28 cellular contexts compared by ENCODE assay signal in genomic region chr1:172382406-172382805, GRCh38. TPM values are rescaled to one million over a fixed set of nuclear protein-coding genes. Genes with fewer than 3 reads are reported as not detected.
DNase-seq lines count a peak whose midpoint lies in the region; ATAC-seq and TF ChIP-seq lines count a peak whose summit lies in the region.
"Had no signal": no experiment of that assay in that cellular context is flagged by ENCODE, and none has a peak within 500 bp of the region (broad histone marks: within the 10 kb centered on the region; RNA-seq: fewer than 3 reads in every experiment).

No MANE protein-coding gene starts in this region.

- H3K9ac ChIP-seq in DND-41 (ENCODE audit: low read depth, low read length) (no peak overlapping the region), SK-N-MC (ENCODE audit: insufficient read length) (no peak overlapping the region)
- H3K9ac ChIP-seq: KMS-11 had no signal

- no peaks in the 10 kb centered on the region for H3K36me3 ChIP-seq in DND-41 (ENCODE audit: insufficient read depth, low read length)
- no peaks in the 10 kb centered on the region for H3K36me3 ChIP-seq in SK-N-MC (ENCODE audit: insufficient read depth, low read length)
- H3K36me3 ChIP-seq in esophagus muscularis mucosa: no peaks in the 10 kb centered on the region
- H3K36me3 ChIP-seq: brain microvascular endothelial cell, right lobe of liver, tibial nerve had no signal

- no peak overlapping the region for H3K4me3 ChIP-seq in DND-41 (ENCODE audit: low read depth in 1 of 2, low read length in 2 of 2)
- H3K4me3 ChIP-seq in SK-N-MC: no peak overlapping the region
- H3K4me3 ChIP-seq in esophagus muscularis mucosa: no peak overlapping the region
- H3K4me3 ChIP-seq: right lobe of liver, tibial nerve had no signal

- no peak for ATAC-seq in DND-41 (ENCODE audit: insufficient read depth, low read depth)
- ATAC-seq in sciatic nerve: peak; percentile 45
- ATAC-seq in HG03280 (IDR thresholded peaks at IDR 0.05; ENCODE audit: unreplicated experiment): no peak
- ATAC-seq in activated CD8-positive, alpha-beta memory T cell treated with anti-CD3 and anti-CD28 coated beads, Interleukin-2, amount 10 ng/mL, durations not matched to agents 7 days and 5 days: no peak
- ATAC-seq: activated CD8-positive, alpha-beta T cell treated with anti-CD3 and anti-CD28 coated beads for 36 hours; SK-N-SH treated with all-trans-retinoic acid at 6 μM for 48 hours; stimulated activated effector memory CD8-positive, alpha-beta T cell treated with anti-CD3 and anti-CD28 coated beads, Interleukin-12 subunit alpha, Interleukin-12 subunit beta, amount 100 ng/mL, for 72 hours had no signal

- peaks cover 20% of the 10 kb centered on the region for H3K4me1 ChIP-seq in DND-41 (ENCODE audit: insufficient read depth, low read length)
- peaks cover 0 to 26% (median 22%) of the 10 kb centered on the region in 4 donors for H3K4me1 ChIP-seq in esophagus muscularis mucosa
- H3K4me1 ChIP-seq: right lobe of liver had no signal

- H3K27me3 Mint-ChIP-seq in Calu3 (ENCODE audit: unreplicated experiment): no peaks in the 10 kb centered on the region
- peaks cover 2% of the 10 kb centered on the region for H3K27me3 Mint-ChIP-seq in activated CD8-positive, alpha-beta memory T cell treated with anti-CD3 and anti-CD28 coated beads, Interleukin-2, amount 10 ng/mL, durations not matched to agents 7 days and 5 days
- H3K27me3 Mint-ChIP-seq: activated CD8-positive, alpha-beta T cell treated with anti-CD3 and anti-CD28 coated beads for 36 hours; dendritic cell treated with granulocyte-macrophage colony-stimulating factor and Interleukin-4, amounts not matched to agents 40 ng/mL and 50 ng/mL, for 4 days had no signal

- DNase-seq in DND-41 (no peak), SK-N-MC (ENCODE audit: low read depth, low spot score) (no peak), esophagus muscularis mucosa (ENCODE audit: extremely low spot score) (no peak), sciatic nerve (ENCODE audit: low spot score) (no peak), Calu3 (no peak), NCI-H2029 (lab: John Stamatoyannopoulos, UW) (no peak)
- DNase-seq in activated CD8-positive, alpha-beta memory T cell treated with anti-CD3 and anti-CD28 coated beads, Interleukin-2, amount 10 ng/mL, durations not matched to agents 7 days and 5 days: no peak
- DNase-seq: activated CD4-positive, CD25-positive, alpha-beta regulatory T cell; activated CD8-positive, alpha-beta T cell treated with anti-CD3 and anti-CD28 coated beads for 36 hours; activated naive CD4-positive, alpha-beta T cell treated with anti-CD3 and anti-CD28 coated beads for 36 hours; activated T-cell treated with anti-CD3 and anti-CD28 coated beads, Interleukin-2, amount 50 U/mL, for 1 hour; brain microvascular endothelial cell; EL; heart right ventricle; NCI-H1092; NCI-H2029 treated with DMSO at 0.1 percent for 48 hours; right lobe of liver; T1000 had no signal

- H3K9me3 ChIP-seq in DND-41 (ENCODE audit: insufficient read depth, low read length, severe bottlenecking) (no peaks in the 10 kb centered on the region), SK-N-MC (ENCODE audit: low read depth, low read length) (no peaks in the 10 kb centered on the region), esophagus muscularis mucosa (no peaks in the 10 kb centered on the region)
- H3K9me3 ChIP-seq: heart right ventricle, right lobe of liver, tibial nerve had no signal

- no peaks in the 10 kb centered on the region for H3K36me3 Mint-ChIP-seq in Calu3 (ENCODE audit: insufficient read depth, unreplicated experiment)
- H3K36me3 Mint-ChIP-seq in activated CD8-positive, alpha-beta memory T cell treated with anti-CD3 and anti-CD28 coated beads, Interleukin-2, amount 10 ng/mL, durations not matched to agents 7 days and 5 days: peaks cover 2% of the 10 kb centered on the region
- H3K36me3 Mint-ChIP-seq: stimulated activated effector memory CD8-positive, alpha-beta T cell treated with anti-CD3 and anti-CD28 coated beads, Interleukin-12 subunit alpha, Interleukin-12 subunit beta, amount 100 ng/mL, for 72 hours had no signal

- no peak for TF ChIP-seq EP300 in esophagus muscularis mucosa (IDR thresholded peaks at IDR 0.05)

- peak overlapping the region; percentile 46 for H2AFZ ChIP-seq in DND-41 (ENCODE audit: low read depth, low read length)

- no peak overlapping the region for H3K4me2 ChIP-seq in DND-41 (ENCODE audit: insufficient read depth, low read length)
- H3K4me2 ChIP-seq: KMS-11 had no signal

- no peak overlapping the region for H3K4me3 Mint-ChIP-seq in Calu3 (ENCODE audit: low read depth, unreplicated experiment)
- H3K4me3 Mint-ChIP-seq in activated CD8-positive, alpha-beta memory T cell treated with anti-CD3 and anti-CD28 coated beads, Interleukin-2, amount 10 ng/mL, durations not matched to agents 7 days and 5 days: no peak overlapping the region
- H3K4me3 Mint-ChIP-seq: activated CD8-positive, alpha-beta T cell treated with anti-CD3 and anti-CD28 coated beads for 36 hours; activated naive CD4-positive, alpha-beta T cell treated with anti-CD3 and anti-CD28 coated beads for 36 hours; dendritic cell treated with granulocyte-macrophage colony-stimulating factor and Interleukin-4, amounts not matched to agents 40 ng/mL and 50 ng/mL, for 4 days; stimulated activated effector memory CD8-positive, alpha-beta T cell treated with anti-CD3 and anti-CD28 coated beads, Interleukin-12 subunit alpha, Interleukin-12 subunit beta, amount 100 ng/mL, for 72 hours had no signal

- TF ChIP-seq CTCF in DND-41 (IDR thresholded peaks at IDR 0.05; ENCODE audit: borderline replicate concordance, extremely low read depth, low read length, poor library complexity, severe bottlenecking) (no peak), esophagus muscularis mucosa (IDR thresholded peaks at IDR 0.05) (no peak), Calu3 (IDR thresholded peaks at IDR 0.05; ENCODE audit: unreplicated experiment) (no peak)

- no TSS peak for BruUV-seq in Calu3 (replicated peaks; lab: Mats Ljungman, UMichigan)

- H4K20me1 ChIP-seq in DND-41 (ENCODE audit: insufficient read depth, low read length): no peaks in the 10 kb centered on the region

- H3K27ac ChIP-seq in DND-41 (ENCODE audit: low read length): no peak overlapping the region
- H3K27ac ChIP-seq in SK-N-MC: peak overlapping the region; percentile 39
- peak overlapping the region in 3 of 4 donors; percentile 33 to 50 (median 43) for H3K27ac ChIP-seq in esophagus muscularis mucosa (replicated peaks in 1 of 4)
- H3K27ac ChIP-seq: KMS-11 had no signal

- H3K79me2 ChIP-seq in DND-41 (ENCODE audit: insufficient read depth, low read length): no peaks in the 10 kb centered on the region

- H3K27me3 ChIP-seq in DND-41 (ENCODE audit: insufficient read depth, low read length, poor library complexity): no peaks in the 10 kb centered on the region
- no peaks in the 10 kb centered on the region for H3K27me3 ChIP-seq in esophagus muscularis mucosa
- H3K27me3 ChIP-seq: brain microvascular endothelial cell, heart right ventricle, right lobe of liver, tibial nerve had no signal

- H3K27ac Mint-ChIP-seq in Calu3 (ENCODE audit: unreplicated experiment): no peak overlapping the region
- no peak overlapping the region for H3K27ac Mint-ChIP-seq in activated CD8-positive, alpha-beta memory T cell treated with anti-CD3 and anti-CD28 coated beads, Interleukin-2, amount 10 ng/mL, durations not matched to agents 7 days and 5 days
- H3K27ac Mint-ChIP-seq: activated CD8-positive, alpha-beta T cell treated with anti-CD3 and anti-CD28 coated beads for 36 hours; activated naive CD4-positive, alpha-beta T cell treated with anti-CD3 and anti-CD28 coated beads for 36 hours; dendritic cell treated with granulocyte-macrophage colony-stimulating factor and Interleukin-4, amounts not matched to agents 40 ng/mL and 50 ng/mL, for 4 days; stimulated activated effector memory CD8-positive, alpha-beta T cell treated with anti-CD3 and anti-CD28 coated beads, Interleukin-12 subunit alpha, Interleukin-12 subunit beta, amount 100 ng/mL, for 72 hours had no signal

- 53% methylated on average over 1 of the region's 1 CpG for WGBS in esophagus muscularis mucosa

- H3K4me1 Mint-ChIP-seq in Calu3 (ENCODE audit: low read depth, unreplicated experiment): peaks cover 24% of the 10 kb centered on the region
- H3K4me1 Mint-ChIP-seq in activated CD8-positive, alpha-beta memory T cell treated with anti-CD3 and anti-CD28 coated beads, Interleukin-2, amount 10 ng/mL, durations not matched to agents 7 days and 5 days: peaks cover 14% of the 10 kb centered on the region

- H3K9me3 Mint-ChIP-seq in Calu3 (ENCODE audit: low read depth, unreplicated experiment): no peaks in the 10 kb centered on the region
- no peaks in the 10 kb centered on the region for H3K9me3 Mint-ChIP-seq in activated CD8-positive, alpha-beta memory T cell treated with anti-CD3 and anti-CD28 coated beads, Interleukin-2, amount 10 ng/mL, durations not matched to agents 7 days and 5 days (ENCODE audit: low read depth)
- H3K9me3 Mint-ChIP-seq: activated CD8-positive, alpha-beta T cell treated with anti-CD3 and anti-CD28 coated beads for 36 hours; activated naive CD4-positive, alpha-beta T cell treated with anti-CD3 and anti-CD28 coated beads for 36 hours; dendritic cell treated with granulocyte-macrophage colony-stimulating factor and Interleukin-4, amounts not matched to agents 40 ng/mL and 50 ng/mL, for 4 days; stimulated activated effector memory CD8-positive, alpha-beta T cell treated with anti-CD3 and anti-CD28 coated beads, Interleukin-12 subunit alpha, Interleukin-12 subunit beta, amount 100 ng/mL, for 72 hours had no signal

- no peak for TF ChIP-seq POLR2A in esophagus muscularis mucosa (IDR thresholded peaks at IDR 0.05; ENCODE audit: low read depth)

- intact Hi-C loops in esophagus muscularis mucosa (cut with DNase I) (no loop called here), sciatic nerve (cut with DNase I) (no loop called here), Calu3 (cut with micrococcal nuclease; ENCODE audit: unreplicated experiment) (no loop called here)

- CTCF ChIA-PET in Calu3 (lab: Charles Lee): no interaction called here
- CTCF ChIA-PET in activated CD8-positive, alpha-beta memory T cell treated with anti-CD3 and anti-CD28 coated beads, Interleukin-2, amount 10 ng/mL, durations not matched to agents 7 days and 5 days (lab: Charles Lee): interaction anchor here (1.0 kb wide), 1 partner anchor 12 kb away, joined by 5 read pairs; no protein-coding TSS in a partner anchor

RNA-seq across cellular contexts. Expression of gene C1orf105, which starts 38.1 kb away (rescaled TPM):
- total RNA-seq in esophagus muscularis mucosa (not detected), sciatic nerve (not detected), Calu3 (2022) (not detected in 2 replicates)
- not detected for total RNA-seq in activated CD8-positive, alpha-beta memory T cell treated with anti-CD3 and anti-CD28 coated beads, Interleukin-2, amount 10 ng/mL, durations not matched to agents 7 days and 5 days
- total RNA-seq: activated CD8-positive, alpha-beta T cell treated with anti-CD3 and anti-CD28 coated beads for 36 hours; activated naive CD4-positive, alpha-beta T cell treated with anti-CD3 and anti-CD28 coated beads for 36 hours; fibroblast of villous mesenchyme; HT-29; liver; omental fat pad; tibial nerve had no signal
